In the genomic region with DNA sequence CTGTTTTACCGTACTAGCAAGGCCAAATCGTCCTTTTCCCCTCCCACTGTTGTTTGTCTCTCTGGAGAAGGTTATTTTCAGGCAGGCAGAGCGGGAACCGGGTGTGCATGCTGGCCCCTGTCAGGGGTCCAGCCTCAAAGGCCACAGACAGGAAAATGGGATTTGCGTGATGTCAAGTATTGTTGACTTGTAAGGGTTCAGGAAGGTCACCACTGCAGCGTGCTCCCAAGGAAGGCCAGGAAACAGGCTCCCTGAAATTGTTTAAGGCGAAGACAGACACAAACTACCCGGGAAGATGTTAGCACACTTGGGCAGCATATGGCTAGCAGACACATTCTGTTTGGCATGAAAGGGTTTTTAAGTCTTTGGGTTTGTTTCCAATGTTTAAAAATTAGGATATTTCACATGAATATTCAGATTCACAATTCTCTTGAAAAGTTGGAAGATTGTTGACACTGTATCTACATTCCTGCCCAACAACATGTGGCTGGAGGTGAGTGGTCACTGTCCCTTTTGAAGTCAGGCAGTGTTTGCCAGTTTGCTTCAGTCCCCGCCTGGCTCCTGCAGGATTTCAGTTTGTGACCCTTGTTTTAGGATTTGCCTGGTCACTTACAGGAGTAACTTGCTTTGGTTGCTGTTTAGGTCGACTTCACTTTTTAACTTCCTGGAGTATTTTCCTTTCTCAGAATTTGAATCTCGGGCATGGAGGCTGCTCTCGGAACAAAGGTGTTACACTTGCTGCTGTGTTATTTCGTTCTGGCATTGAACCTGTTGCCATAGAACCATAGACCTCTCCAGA, we compare ENCODE assay signal across 1 cellular context.
TF ChIP-seq lines count a peak whose summit lies in the region.

No MANE protein-coding gene starts in this region.

TF ChIP-seq in HepG2, 621 proteins besides CTCF, POLR2A, EP300 and RAD21 (continued from another document and continues in another):
- TF ChIP-seq RARA (CRISPR knock-in tag; IDR thresholded peaks at IDR 0.05) (peak; percentile 96), ZSCAN9 (CRISPR knock-in tag; IDR thresholded peaks at IDR 0.05; ENCODE audit: borderline replicate concordance) (peak; percentile 79; the same call in 1 of the 2 replicates), RXRA (CRISPR knock-in tag; IDR thresholded peaks at IDR 0.05) (peak; percentile 92), FOXA1 (IDR thresholded peaks at IDR 0.05) (no peak), FOXA1 (CRISPR knock-in tag; IDR thresholded peaks at IDR 0.05) (peak; percentile 47; the same call in 1 of the 2 replicates), KDM4B (CRISPR knock-in tag; IDR thresholded peaks at IDR 0.05) (no peak), ZNF781 (CRISPR knock-in tag; IDR thresholded peaks at IDR 0.05; ENCODE audit: borderline replicate concordance, not compliant biosample characterization) (peak; percentile 27), MTF2 (CRISPR knock-in tag; IDR thresholded peaks at IDR 0.05; ENCODE audit: borderline replicate concordance) (0 out of 2 replicates have a peak, but pooled peaks have one; percentile 34), FOXC1 (CRISPR knock-in tag; IDR thresholded peaks at IDR 0.05; ENCODE audit: borderline replicate concordance) (peak; percentile 40; the same call in 1 of the 2 replicates), ZNF547 (CRISPR knock-in tag; IDR thresholded peaks at IDR 0.05) (0 out of 2 replicates have a peak, but pooled peaks have one; percentile 18), KLF16 (CRISPR knock-in tag; IDR thresholded peaks at IDR 0.05) (0 out of 4 replicates have a peak, but pooled peaks of 1 of the 2 experiments have one; percentile 33), ZC3H4 (CRISPR knock-in tag; IDR thresholded peaks at IDR 0.05; ENCODE audit: borderline replicate concordance) (no peak), MIXL1 (CRISPR knock-in tag; IDR thresholded peaks at IDR 0.05) (peak; percentile 67; the same call in 1 of the 2 replicates), ZNF607 (CRISPR knock-in tag; IDR thresholded peaks at IDR 0.05; ENCODE audit: borderline replicate concordance) (peak; percentile 74; the same call in 1 of the 2 replicates), ELF1 (CRISPR knock-in tag; IDR thresholded peaks at IDR 0.05) (peak; percentile 40; the same call in 1 of the 2 replicates), FOXK2 (IDR thresholded peaks at IDR 0.05) (no peak), NONO (IDR thresholded peaks at IDR 0.05) (no peak), NONO (CRISPR knock-in tag; conservative IDR thresholded peaks at IDR 0.05) (no peak), CEBPG (CRISPR knock-in tag; IDR thresholded peaks at IDR 0.05) (peak; percentile 43; the same call in 1 of the 2 replicates), NBN (conservative IDR thresholded peaks at IDR 0.05) (no peak), ZNF331 (CRISPR knock-in tag; IDR thresholded peaks at IDR 0.05) (peak; percentile 58)
- TF ChIP-seq, protein P1, sequence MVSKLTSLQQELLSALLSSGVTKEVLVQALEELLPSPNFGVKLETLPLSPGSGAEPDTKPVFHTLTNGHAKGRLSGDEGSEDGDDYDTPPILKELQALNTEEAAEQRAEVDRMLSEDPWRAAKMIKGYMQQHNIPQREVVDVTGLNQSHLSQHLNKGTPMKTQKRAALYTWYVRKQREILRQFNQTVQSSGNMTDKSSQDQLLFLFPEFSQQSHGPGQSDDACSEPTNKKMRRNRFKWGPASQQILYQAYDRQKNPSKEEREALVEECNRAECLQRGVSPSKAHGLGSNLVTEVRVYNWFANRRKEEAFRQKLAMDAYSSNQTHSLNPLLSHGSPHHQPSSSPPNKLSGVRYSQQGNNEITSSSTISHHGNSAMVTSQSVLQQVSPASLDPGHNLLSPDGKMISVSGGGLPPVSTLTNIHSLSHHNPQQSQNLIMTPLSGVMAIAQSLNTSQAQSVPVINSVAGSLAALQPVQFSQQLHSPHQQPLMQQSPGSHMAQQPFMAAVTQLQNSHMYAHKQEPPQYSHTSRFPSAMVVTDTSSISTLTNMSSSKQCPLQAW (CRISPR knock-in tag; IDR thresholded peaks at IDR 0.05): peak; percentile 80
- TF ChIP-seq, protein P2, sequence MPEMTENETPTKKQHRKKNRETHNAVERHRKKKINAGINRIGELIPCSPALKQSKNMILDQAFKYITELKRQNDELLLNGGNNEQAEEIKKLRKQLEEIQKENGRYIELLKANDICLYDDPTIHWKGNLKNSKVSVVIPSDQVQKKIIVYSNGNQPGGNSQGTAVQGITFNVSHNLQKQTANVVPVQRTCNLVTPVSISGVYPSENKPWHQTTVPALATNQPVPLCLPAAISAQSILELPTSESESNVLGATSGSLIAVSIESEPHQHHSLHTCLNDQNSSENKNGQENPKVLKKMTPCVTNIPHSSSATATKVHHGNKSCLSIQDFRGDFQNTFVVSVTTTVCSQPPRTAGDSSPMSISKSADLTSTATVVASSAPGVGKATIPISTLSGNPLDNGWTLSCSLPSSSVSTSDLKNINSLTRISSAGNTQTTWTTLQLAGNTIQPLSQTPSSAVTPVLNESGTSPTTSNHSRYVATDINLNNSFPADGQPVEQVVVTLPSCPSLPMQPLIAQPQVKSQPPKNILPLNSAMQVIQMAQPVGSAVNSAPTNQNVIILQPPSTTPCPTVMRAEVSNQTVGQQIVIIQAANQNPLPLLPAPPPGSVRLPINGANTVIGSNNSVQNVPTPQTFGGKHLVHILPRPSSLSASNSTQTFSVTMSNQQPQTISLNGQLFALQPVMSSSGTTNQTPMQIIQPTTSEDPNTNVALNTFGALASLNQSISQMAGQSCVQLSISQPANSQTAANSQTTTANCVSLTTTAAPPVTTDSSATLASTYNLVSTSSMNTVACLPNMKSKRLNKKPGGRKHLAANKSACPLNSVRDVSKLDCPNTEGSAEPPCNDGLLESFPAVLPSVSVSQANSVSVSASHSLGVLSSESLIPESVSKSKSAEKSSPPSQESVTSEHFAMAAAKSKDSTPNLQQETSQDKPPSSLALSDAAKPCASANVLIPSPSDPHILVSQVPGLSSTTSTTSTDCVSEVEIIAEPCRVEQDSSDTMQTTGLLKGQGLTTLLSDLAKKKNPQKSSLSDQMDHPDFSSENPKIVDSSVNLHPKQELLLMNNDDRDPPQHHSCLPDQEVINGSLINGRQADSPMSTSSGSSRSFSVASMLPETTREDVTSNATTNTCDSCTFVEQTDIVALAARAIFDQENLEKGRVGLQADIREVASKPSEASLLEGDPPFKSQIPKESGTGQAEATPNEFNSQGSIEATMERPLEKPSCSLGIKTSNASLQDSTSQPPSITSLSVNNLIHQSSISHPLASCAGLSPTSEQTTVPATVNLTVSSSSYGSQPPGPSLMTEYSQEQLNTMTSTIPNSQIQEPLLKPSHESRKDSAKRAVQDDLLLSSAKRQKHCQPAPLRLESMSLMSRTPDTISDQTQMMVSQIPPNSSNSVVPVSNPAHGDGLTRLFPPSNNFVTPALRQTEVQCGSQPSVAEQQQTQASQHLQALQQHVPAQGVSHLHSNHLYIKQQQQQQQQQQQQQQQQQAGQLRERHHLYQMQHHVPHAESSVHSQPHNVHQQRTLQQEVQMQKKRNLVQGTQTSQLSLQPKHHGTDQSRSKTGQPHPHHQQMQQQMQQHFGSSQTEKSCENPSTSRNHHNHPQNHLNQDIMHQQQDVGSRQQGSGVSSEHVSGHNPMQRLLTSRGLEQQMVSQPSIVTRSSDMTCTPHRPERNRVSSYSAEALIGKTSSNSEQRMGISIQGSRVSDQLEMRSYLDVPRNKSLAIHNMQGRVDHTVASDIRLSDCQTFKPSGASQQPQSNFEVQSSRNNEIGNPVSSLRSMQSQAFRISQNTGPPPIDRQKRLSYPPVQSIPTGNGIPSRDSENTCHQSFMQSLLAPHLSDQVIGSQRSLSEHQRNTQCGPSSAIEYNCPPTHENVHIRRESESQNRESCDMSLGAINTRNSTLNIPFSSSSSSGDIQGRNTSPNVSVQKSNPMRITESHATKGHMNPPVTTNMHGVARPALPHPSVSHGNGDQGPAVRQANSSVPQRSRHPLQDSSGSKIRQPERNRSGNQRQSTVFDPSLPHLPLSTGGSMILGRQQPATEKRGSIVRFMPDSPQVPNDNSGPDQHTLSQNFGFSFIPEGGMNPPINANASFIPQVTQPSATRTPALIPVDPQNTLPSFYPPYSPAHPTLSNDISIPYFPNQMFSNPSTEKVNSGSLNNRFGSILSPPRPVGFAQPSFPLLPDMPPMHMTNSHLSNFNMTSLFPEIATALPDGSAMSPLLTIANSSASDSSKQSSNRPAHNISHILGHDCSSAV (CRISPR knock-in tag; IDR thresholded peaks at IDR 0.05; ENCODE audit: borderline replicate concordance): 0 out of 2 replicates have a peak, but pooled peaks have one; percentile 16
- TF ChIP-seq, protein P3, sequence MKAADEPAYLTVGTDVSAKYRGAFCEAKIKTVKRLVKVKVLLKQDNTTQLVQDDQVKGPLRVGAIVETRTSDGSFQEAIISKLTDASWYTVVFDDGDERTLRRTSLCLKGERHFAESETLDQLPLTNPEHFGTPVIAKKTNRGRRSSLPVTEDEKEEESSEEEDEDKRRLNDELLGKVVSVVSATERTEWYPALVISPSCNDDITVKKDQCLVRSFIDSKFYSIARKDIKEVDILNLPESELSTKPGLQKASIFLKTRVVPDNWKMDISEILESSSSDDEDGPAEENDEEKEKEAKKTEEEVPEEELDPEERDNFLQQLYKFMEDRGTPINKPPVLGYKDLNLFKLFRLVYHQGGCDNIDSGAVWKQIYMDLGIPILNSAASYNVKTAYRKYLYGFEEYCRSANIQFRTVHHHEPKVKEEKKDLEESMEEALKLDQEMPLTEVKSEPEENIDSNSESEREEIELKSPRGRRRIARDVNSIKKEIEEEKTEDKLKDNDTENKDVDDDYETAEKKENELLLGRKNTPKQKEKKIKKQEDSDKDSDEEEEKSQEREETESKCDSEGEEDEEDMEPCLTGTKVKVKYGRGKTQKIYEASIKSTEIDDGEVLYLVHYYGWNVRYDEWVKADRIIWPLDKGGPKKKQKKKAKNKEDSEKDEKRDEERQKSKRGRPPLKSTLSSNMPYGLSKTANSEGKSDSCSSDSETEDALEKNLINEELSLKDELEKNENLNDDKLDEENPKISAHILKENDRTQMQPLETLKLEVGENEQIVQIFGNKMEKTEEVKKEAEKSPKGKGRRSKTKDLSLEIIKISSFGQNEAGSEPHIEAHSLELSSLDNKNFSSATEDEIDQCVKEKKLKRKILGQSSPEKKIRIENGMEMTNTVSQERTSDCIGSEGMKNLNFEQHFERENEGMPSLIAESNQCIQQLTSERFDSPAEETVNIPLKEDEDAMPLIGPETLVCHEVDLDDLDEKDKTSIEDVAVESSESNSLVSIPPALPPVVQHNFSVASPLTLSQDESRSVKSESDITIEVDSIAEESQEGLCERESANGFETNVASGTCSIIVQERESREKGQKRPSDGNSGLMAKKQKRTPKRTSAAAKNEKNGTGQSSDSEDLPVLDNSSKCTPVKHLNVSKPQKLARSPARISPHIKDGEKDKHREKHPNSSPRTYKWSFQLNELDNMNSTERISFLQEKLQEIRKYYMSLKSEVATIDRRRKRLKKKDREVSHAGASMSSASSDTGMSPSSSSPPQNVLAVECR (CRISPR knock-in tag; IDR thresholded peaks at IDR 0.05; ENCODE audit: borderline replicate concordance): peak; percentile 39; the same call in 1 of the 2 replicates
- TF ChIP-seq, protein P4, sequence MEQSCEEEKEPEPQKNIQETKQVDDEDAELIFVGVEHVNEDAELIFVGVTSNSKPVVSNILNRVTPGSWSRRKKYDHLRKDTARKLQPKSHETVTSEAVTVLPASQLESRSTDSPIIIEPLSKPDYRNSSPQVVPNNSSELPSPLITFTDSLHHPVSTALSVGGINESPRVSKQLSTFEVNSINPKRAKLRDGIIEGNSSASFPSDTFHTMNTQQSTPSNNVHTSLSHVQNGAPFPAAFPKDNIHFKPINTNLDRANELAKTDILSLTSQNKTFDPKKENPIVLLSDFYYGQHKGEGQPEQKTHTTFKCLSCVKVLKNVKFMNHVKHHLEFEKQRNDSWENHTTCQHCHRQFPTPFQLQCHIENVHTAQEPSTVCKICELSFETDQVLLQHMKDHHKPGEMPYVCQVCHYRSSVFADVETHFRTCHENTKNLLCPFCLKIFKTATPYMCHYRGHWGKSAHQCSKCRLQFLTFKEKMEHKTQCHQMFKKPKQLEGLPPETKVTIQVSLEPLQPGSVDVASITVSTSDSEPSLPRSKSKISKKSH (CRISPR knock-in tag; IDR thresholded peaks at IDR 0.05; ENCODE audit: borderline replicate concordance): no peak
- TF ChIP-seq, protein P5, sequence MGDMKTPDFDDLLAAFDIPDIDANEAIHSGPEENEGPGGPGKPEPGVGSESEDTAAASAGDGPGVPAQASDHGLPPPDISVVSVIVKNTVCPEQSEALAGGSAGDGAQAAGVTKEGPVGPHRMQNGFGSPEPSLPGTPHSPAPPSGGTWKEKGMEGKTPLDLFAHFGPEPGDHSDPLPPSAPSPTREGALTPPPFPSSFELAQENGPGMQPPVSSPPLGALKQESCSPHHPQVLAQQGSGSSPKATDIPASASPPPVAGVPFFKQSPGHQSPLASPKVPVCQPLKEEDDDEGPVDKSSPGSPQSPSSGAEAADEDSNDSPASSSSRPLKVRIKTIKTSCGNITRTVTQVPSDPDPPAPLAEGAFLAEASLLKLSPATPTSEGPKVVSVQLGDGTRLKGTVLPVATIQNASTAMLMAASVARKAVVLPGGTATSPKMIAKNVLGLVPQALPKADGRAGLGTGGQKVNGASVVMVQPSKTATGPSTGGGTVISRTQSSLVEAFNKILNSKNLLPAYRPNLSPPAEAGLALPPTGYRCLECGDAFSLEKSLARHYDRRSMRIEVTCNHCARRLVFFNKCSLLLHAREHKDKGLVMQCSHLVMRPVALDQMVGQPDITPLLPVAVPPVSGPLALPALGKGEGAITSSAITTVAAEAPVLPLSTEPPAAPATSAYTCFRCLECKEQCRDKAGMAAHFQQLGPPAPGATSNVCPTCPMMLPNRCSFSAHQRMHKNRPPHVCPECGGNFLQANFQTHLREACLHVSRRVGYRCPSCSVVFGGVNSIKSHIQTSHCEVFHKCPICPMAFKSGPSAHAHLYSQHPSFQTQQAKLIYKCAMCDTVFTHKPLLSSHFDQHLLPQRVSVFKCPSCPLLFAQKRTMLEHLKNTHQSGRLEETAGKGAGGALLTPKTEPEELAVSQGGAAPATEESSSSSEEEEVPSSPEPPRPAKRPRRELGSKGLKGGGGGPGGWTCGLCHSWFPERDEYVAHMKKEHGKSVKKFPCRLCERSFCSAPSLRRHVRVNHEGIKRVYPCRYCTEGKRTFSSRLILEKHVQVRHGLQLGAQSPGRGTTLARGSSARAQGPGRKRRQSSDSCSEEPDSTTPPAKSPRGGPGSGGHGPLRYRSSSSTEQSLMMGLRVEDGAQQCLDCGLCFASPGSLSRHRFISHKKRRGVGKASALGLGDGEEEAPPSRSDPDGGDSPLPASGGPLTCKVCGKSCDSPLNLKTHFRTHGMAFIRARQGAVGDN (CRISPR knock-in tag; IDR thresholded peaks at IDR 0.05): peak; percentile 63
- TF ChIP-seq, protein P6, sequence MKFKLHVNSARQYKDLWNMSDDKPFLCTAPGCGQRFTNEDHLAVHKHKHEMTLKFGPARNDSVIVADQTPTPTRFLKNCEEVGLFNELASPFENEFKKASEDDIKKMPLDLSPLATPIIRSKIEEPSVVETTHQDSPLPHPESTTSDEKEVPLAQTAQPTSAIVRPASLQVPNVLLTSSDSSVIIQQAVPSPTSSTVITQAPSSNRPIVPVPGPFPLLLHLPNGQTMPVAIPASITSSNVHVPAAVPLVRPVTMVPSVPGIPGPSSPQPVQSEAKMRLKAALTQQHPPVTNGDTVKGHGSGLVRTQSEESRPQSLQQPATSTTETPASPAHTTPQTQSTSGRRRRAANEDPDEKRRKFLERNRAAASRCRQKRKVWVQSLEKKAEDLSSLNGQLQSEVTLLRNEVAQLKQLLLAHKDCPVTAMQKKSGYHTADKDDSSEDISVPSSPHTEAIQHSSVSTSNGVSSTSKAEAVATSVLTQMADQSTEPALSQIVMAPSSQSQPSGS (CRISPR knock-in tag; IDR thresholded peaks at IDR 0.05): 0 out of 2 replicates have a peak, but pooled peaks have one; percentile 44
- TF ChIP-seq, protein P7, sequence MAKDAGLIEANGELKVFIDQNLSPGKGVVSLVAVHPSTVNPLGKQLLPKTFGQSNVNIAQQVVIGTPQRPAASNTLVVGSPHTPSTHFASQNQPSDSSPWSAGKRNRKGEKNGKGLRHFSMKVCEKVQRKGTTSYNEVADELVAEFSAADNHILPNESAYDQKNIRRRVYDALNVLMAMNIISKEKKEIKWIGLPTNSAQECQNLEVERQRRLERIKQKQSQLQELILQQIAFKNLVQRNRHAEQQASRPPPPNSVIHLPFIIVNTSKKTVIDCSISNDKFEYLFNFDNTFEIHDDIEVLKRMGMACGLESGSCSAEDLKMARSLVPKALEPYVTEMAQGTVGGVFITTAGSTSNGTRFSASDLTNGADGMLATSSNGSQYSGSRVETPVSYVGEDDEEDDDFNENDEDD (CRISPR knock-in tag; IDR thresholded peaks at IDR 0.05; ENCODE audit: borderline replicate concordance): peak; percentile 68; the same call in 1 of the 2 replicates
